ENCODE assay signal across 1 cellular context in the genomic region with DNA sequence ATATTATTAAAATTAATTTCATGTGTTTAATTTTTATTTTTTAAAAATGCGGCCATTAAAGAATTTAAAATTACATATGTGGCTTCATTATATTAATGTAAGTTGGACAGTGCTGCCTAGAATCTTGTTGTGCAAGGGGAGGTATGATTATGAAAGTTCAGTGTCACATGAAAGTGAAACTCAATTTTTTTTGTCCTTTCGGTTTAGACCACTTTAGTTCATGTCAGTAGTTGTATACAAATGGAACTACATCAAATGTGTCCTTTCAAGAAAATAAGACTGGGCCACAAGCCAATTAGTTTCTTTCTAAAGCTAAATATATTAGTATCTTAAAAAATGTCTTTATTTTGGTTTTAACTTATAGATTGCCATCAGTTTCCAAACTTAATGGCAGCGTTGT.
A peak's percentile ranks its signal among the peaks of the same experiment; 100 is the strongest.
TF ChIP-seq lines count a peak whose summit lies in the region.

No MANE protein-coding gene starts in this region.

TF ChIP-seq in GM12878, 131 proteins besides CTCF, POLR2A, EP300 and RAD21 (continued from another document):
- TF ChIP-seq RUNX3 (IDR thresholded peaks at IDR 0.05; ENCODE audit: low read length) (peak; percentile 81), TBL1XR1 (IDR thresholded peaks at IDR 0.05; ENCODE audit: low read depth, low read length) (peak; percentile 85; the same call in 1 of the 2 replicates), FOXM1 (IDR thresholded peaks at IDR 0.05; ENCODE audit: low read depth, low read length) (no peak), SMARCA5 (IDR thresholded peaks at IDR 0.05) (no peak), MXI1 (IDR thresholded peaks at IDR 0.05; ENCODE audit: low read depth, low read length) (peak; percentile 53; the same call in 1 of the 2 replicates), ZBED1 (IDR thresholded peaks at IDR 0.05; ENCODE audit: borderline replicate concordance) (no peak), STAT3 (IDR thresholded peaks at IDR 0.05; ENCODE audit: low read depth, low read length) (0 out of 2 replicates have a peak, but pooled peaks have one; percentile 33), RFX5 (IDR thresholded peaks at IDR 0.05; ENCODE audit: low read depth, low read length) (0 out of 2 replicates have a peak, but pooled peaks have one; percentile 32), TAF1 (IDR thresholded peaks at IDR 0.05; ENCODE audit: borderline replicate concordance, low read depth, low read length) (no peak), EED (IDR thresholded peaks at IDR 0.05; ENCODE audit: low read depth) (no peak), FOXK2 (IDR thresholded peaks at IDR 0.05) (no peak), POLR2AphosphoS5 (IDR thresholded peaks at IDR 0.05; ENCODE audit: low read length) (no peak), IKZF2 (IDR thresholded peaks at IDR 0.05) (0 out of 4 replicates have a peak, but pooled peaks have one; percentile 19 to 27), POLR2AphosphoS2 (IDR thresholded peaks at IDR 0.05; ENCODE audit: low read depth, low read length) (no peak), GABPA (IDR thresholded peaks at IDR 0.05; ENCODE audit: low read depth) (no peak), SRF (IDR thresholded peaks at IDR 0.05; ENCODE audit: low read depth in 2 of 2, low read length in 2 of 2) (no peak), CREM (IDR thresholded peaks at IDR 0.05; ENCODE audit: low read depth) (peak; percentile 17; the same call in 1 of the 2 replicates), MYC (IDR thresholded peaks at IDR 0.05; ENCODE audit: insufficient read depth, insufficient read length, insufficient replicate concordance, low read length, severe bottlenecking) (no peak), SPI1 (IDR thresholded peaks at IDR 0.05; ENCODE audit: borderline replicate concordance, insufficient read depth, low read depth, low read length) (no peak), ZNF217 (IDR thresholded peaks at IDR 0.05) (peak; percentile 85; the same call in 1 of the 2 replicates), HDAC2 (IDR thresholded peaks at IDR 0.05) (no peak), POU2F2 (IDR thresholded peaks at IDR 0.05; ENCODE audit: borderline replicate concordance, low read depth, low read length) (no peak), YY1 (IDR thresholded peaks at IDR 0.05; ENCODE audit: low read depth, low read length) (no peak), ZNF622 (IDR thresholded peaks at IDR 0.05) (no peak), ZNF384 (IDR thresholded peaks at IDR 0.05; ENCODE audit: borderline replicate concordance, low read depth, low read length) (peak; percentile 86), CHD2 (IDR thresholded peaks at IDR 0.05; ENCODE audit: borderline replicate concordance, low read depth, low read length) (peak; percentile 54; the same call in 1 of the 2 replicates), SMAD1 (IDR thresholded peaks at IDR 0.05; ENCODE audit: low read depth, partially characterized antibody) (no peak), RB1 (IDR thresholded peaks at IDR 0.05; ENCODE audit: borderline replicate concordance) (no peak)
- TF ChIP-seq, protein P1, sequence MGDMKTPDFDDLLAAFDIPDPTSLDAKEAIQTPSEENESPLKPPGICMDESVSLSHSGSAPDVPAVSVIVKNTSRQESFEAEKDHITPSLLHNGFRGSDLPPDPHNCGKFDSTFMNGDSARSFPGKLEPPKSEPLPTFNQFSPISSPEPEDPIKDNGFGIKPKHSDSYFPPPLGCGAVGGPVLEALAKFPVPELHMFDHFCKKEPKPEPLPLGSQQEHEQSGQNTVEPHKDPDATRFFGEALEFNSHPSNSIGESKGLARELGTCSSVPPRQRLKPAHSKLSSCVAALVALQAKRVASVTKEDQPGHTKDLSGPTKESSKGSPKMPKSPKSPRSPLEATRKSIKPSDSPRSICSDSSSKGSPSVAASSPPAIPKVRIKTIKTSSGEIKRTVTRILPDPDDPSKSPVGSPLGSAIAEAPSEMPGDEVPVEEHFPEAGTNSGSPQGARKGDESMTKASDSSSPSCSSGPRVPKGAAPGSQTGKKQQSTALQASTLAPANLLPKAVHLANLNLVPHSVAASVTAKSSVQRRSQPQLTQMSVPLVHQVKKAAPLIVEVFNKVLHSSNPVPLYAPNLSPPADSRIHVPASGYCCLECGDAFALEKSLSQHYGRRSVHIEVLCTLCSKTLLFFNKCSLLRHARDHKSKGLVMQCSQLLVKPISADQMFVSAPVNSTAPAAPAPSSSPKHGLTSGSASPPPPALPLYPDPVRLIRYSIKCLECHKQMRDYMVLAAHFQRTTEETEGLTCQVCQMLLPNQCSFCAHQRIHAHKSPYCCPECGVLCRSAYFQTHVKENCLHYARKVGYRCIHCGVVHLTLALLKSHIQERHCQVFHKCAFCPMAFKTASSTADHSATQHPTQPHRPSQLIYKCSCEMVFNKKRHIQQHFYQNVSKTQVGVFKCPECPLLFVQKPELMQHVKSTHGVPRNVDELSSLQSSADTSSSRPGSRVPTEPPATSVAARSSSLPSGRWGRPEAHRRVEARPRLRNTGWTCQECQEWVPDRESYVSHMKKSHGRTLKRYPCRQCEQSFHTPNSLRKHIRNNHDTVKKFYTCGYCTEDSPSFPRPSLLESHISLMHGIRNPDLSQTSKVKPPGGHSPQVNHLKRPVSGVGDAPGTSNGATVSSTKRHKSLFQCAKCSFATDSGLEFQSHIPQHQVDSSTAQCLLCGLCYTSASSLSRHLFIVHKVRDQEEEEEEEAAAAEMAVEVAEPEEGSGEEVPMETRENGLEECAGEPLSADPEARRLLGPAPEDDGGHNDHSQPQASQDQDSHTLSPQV (IDR thresholded peaks at IDR 0.05), result no peak; the same call in 1 of the 2 replicates
- TF ChIP-seq, protein P2, sequence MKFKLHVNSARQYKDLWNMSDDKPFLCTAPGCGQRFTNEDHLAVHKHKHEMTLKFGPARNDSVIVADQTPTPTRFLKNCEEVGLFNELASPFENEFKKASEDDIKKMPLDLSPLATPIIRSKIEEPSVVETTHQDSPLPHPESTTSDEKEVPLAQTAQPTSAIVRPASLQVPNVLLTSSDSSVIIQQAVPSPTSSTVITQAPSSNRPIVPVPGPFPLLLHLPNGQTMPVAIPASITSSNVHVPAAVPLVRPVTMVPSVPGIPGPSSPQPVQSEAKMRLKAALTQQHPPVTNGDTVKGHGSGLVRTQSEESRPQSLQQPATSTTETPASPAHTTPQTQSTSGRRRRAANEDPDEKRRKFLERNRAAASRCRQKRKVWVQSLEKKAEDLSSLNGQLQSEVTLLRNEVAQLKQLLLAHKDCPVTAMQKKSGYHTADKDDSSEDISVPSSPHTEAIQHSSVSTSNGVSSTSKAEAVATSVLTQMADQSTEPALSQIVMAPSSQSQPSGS (IDR thresholded peaks at IDR 0.05; ENCODE audit: low read length), result peak; percentile 47; the same call in 1 of the 2 replicates
- TF ChIP-seq, protein P3, sequence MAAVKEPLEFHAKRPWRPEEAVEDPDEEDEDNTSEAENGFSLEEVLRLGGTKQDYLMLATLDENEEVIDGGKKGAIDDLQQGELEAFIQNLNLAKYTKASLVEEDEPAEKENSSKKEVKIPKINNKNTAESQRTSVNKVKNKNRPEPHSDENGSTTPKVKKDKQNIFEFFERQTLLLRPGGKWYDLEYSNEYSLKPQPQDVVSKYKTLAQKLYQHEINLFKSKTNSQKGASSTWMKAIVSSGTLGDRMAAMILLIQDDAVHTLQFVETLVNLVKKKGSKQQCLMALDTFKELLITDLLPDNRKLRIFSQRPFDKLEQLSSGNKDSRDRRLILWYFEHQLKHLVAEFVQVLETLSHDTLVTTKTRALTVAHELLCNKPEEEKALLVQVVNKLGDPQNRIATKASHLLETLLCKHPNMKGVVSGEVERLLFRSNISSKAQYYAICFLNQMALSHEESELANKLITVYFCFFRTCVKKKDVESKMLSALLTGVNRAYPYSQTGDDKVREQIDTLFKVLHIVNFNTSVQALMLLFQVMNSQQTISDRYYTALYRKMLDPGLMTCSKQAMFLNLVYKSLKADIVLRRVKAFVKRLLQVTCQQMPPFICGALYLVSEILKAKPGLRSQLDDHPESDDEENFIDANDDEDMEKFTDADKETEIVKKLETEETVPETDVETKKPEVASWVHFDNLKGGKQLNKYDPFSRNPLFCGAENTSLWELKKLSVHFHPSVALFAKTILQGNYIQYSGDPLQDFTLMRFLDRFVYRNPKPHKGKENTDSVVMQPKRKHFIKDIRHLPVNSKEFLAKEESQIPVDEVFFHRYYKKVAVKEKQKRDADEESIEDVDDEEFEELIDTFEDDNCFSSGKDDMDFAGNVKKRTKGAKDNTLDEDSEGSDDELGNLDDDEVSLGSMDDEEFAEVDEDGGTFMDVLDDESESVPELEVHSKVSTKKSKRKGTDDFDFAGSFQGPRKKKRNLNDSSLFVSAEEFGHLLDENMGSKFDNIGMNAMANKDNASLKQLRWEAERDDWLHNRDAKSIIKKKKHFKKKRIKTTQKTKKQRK (IDR thresholded peaks at IDR 0.05; ENCODE audit: low read depth, low read length), result no peak
- TF ChIP-seq, protein P4, sequence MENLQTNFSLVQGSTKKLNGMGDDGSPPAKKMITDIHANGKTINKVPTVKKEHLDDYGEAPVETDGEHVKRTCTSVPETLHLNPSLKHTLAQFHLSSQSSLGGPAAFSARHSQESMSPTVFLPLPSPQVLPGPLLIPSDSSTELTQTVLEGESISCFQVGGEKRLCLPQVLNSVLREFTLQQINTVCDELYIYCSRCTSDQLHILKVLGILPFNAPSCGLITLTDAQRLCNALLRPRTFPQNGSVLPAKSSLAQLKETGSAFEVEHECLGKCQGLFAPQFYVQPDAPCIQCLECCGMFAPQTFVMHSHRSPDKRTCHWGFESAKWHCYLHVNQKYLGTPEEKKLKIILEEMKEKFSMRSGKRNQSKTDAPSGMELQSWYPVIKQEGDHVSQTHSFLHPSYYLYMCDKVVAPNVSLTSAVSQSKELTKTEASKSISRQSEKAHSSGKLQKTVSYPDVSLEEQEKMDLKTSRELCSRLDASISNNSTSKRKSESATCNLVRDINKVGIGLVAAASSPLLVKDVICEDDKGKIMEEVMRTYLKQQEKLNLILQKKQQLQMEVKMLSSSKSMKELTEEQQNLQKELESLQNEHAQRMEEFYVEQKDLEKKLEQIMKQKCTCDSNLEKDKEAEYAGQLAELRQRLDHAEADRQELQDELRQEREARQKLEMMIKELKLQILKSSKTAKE (IDR thresholded peaks at IDR 0.05; ENCODE audit: low read depth, poor library complexity, severe bottlenecking), result no peak
- TF ChIP-seq, protein P5, sequence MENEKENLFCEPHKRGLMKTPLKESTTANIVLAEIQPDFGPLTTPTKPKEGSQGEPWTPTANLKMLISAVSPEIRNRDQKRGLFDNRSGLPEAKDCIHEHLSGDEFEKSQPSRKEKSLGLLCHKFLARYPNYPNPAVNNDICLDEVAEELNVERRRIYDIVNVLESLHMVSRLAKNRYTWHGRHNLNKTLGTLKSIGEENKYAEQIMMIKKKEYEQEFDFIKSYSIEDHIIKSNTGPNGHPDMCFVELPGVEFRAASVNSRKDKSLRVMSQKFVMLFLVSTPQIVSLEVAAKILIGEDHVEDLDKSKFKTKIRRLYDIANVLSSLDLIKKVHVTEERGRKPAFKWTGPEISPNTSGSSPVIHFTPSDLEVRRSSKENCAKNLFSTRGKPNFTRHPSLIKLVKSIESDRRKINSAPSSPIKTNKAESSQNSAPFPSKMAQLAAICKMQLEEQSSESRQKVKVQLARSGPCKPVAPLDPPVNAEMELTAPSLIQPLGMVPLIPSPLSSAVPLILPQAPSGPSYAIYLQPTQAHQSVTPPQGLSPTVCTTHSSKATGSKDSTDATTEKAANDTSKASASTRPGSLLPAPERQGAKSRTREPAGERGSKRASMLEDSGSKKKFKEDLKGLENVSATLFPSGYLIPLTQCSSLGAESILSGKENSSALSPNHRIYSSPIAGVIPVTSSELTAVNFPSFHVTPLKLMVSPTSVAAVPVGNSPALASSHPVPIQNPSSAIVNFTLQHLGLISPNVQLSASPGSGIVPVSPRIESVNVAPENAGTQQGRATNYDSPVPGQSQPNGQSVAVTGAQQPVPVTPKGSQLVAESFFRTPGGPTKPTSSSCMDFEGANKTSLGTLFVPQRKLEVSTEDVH (IDR thresholded peaks at IDR 0.05; ENCODE audit: low read depth, partially characterized antibody), result no peak
